In the genomic region with DNA sequence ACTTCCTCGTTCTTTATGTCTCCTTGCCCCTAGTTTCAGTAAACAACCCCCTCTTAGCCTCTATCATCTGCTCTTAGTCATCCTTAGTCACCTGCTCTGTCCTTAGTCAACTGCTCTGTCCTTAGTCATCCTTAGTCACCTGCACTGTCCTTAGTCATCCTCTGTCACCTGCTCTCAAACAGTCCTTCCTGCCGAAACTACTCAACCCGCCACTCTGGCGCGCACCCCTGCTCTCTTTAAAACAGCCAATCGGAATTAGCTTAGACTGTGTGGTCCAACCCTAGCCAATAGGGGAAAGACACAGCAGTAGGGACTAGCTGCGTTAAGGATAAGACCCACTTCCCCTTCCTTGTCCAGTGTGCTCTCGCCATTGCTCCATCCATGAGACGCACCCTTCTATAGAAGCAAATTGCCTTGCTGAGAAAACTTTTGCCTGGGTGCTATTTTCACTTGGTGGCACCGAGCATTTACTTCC, we compare ENCODE assay signal across 12 cellular contexts.
A peak's percentile ranks its signal among the peaks of the same experiment; 100 is the strongest.
DNase-seq lines count a peak whose midpoint lies in the region; ATAC-seq and TF ChIP-seq lines count a peak whose summit lies in the region.
"Had no signal": no experiment of that assay in that cellular context is flagged by ENCODE, and none has a peak within 500 bp of the region (broad histone marks: within the 10 kb centered on the region; RNA-seq: fewer than 3 reads in every experiment).

No MANE protein-coding gene starts in this region.

- H3K4me1 Mint-ChIP-seq in activated CD8-positive, alpha-beta T cell treated with anti-CD3 and anti-CD28 coated beads for 36 hours (ENCODE audit: low read depth), result peaks cover 50% of the 10 kb centered on the region
- peaks cover 23% of the 10 kb centered on the region for H3K4me1 Mint-ChIP-seq in glutamatergic neuron (ENCODE audit: low read depth, unreplicated experiment)
- H3K4me1 Mint-ChIP-seq in stimulated activated naive CD8-positive, alpha-beta T cell treated with anti-CD3 and anti-CD28 coated beads, Interleukin-15, amount 100 ng/mL, for 72 hours, result peaks cover 36% of the 10 kb centered on the region

- TF ChIP-seq CTCF in activated CD8-positive, alpha-beta T cell treated with anti-CD3 and anti-CD28 coated beads for 36 hours (IDR thresholded peaks at IDR 0.05), result no peak
- no peak for TF ChIP-seq CTCF in glutamatergic neuron (IDR thresholded peaks at IDR 0.05; ENCODE audit: partially characterized antibody, unreplicated experiment)

- no peak overlapping the region for H3K4me3 Mint-ChIP-seq in activated CD8-positive, alpha-beta T cell treated with anti-CD3 and anti-CD28 coated beads for 36 hours
- H3K4me3 Mint-ChIP-seq in glutamatergic neuron (ENCODE audit: unreplicated experiment), result no peak overlapping the region
- no peak overlapping the region for H3K4me3 Mint-ChIP-seq in stimulated activated naive CD8-positive, alpha-beta T cell treated with anti-CD3 and anti-CD28 coated beads, Interleukin-15, amount 100 ng/mL, for 72 hours

- intact Hi-C loops in activated CD8-positive, alpha-beta T cell treated with anti-CD3 and anti-CD28 coated beads for 36 hours (cut with micrococcal nuclease), result no loop called here
- intact Hi-C loops in posterior cingulate gyrus (cut with DNase I), result loop anchor here (10.0 kb wide), 1 partner anchor 118 kb away; no protein-coding TSS in a partner anchor

- no peaks in the 10 kb centered on the region for H3K27me3 Mint-ChIP-seq in activated CD8-positive, alpha-beta T cell treated with anti-CD3 and anti-CD28 coated beads for 36 hours
- H3K27me3 Mint-ChIP-seq in glutamatergic neuron (ENCODE audit: unreplicated experiment), result no peaks in the 10 kb centered on the region
- H3K27me3 Mint-ChIP-seq in stimulated activated naive CD8-positive, alpha-beta T cell treated with anti-CD3 and anti-CD28 coated beads, Interleukin-15, amount 100 ng/mL, for 72 hours, result no peaks in the 10 kb centered on the region

- peaks cover 60% of the 10 kb centered on the region for H3K36me3 Mint-ChIP-seq in activated CD8-positive, alpha-beta T cell treated with anti-CD3 and anti-CD28 coated beads for 36 hours (ENCODE audit: low read depth)
- peaks cover 12% of the 10 kb centered on the region for H3K36me3 Mint-ChIP-seq in glutamatergic neuron (ENCODE audit: unreplicated experiment)

- peak overlapping the region; percentile 77 for H3K27ac Mint-ChIP-seq in activated CD8-positive, alpha-beta T cell treated with anti-CD3 and anti-CD28 coated beads for 36 hours
- H3K27ac Mint-ChIP-seq in glutamatergic neuron (ENCODE audit: unreplicated experiment), result peak overlapping the region; percentile 3
- peak overlapping the region; percentile 6 to 20 for H3K27ac Mint-ChIP-seq in stimulated activated naive CD8-positive, alpha-beta T cell treated with anti-CD3 and anti-CD28 coated beads, Interleukin-15, amount 100 ng/mL, for 72 hours

- H3K9me3 Mint-ChIP-seq in activated CD8-positive, alpha-beta T cell treated with anti-CD3 and anti-CD28 coated beads for 36 hours, result peaks cover 19% of the 10 kb centered on the region
- H3K9me3 Mint-ChIP-seq in glutamatergic neuron (ENCODE audit: unreplicated experiment), result peaks cover 6% of the 10 kb centered on the region
- peaks cover 11 to 16% of the 10 kb centered on the region in 2 donors for H3K9me3 Mint-ChIP-seq in stimulated activated naive CD8-positive, alpha-beta T cell treated with anti-CD3 and anti-CD28 coated beads, Interleukin-15, amount 100 ng/mL, for 72 hours

- ATAC-seq in activated CD8-positive, alpha-beta T cell treated with anti-CD3 and anti-CD28 coated beads for 36 hours, result peak; percentile 46
- peak; percentile 59 for ATAC-seq in stimulated activated naive CD8-positive, alpha-beta T cell treated with anti-CD3 and anti-CD28 coated beads, Interleukin-15, amount 100 ng/mL, for 72 hours
- ATAC-seq: mucosa of descending colon had no signal

- peak; percentile 46 for DNase-seq in activated T-cell treated with anti-CD3 and anti-CD28 coated beads for 24 hours (ENCODE audit: low read depth)
- no peak for DNase-seq in activated T-cell treated with anti-CD3 and anti-CD28 coated beads, Interleukin-2, amount 50 U/mL, for 1 hour
- DNase-seq in activated CD8-positive, alpha-beta T cell treated with anti-CD3 and anti-CD28 coated beads for 36 hours, result peak; percentile 73
- no peak for DNase-seq in glutamatergic neuron
- peak in 1 of 2 donors; percentile 48 for DNase-seq in stimulated activated naive CD8-positive, alpha-beta T cell treated with anti-CD3 and anti-CD28 coated beads, Interleukin-15, amount 100 ng/mL, for 72 hours
- DNase-seq in HUDEP-2 (lab: John Stamatoyannopoulos, UW; ENCODE audit: unreplicated experiment in 76 of 76), result no peak
- no peak for DNase-seq in NCI-H2171 (lab: John Stamatoyannopoulos, UW)
- DNase-seq in posterior cingulate gyrus, result no peak
- DNase-seq: foreskin melanocyte, mucosa of descending colon, NCI-H524 treated with DMSO at 0.1 percent for 48 hours, transverse colon had no signal

- CTCF ChIA-PET in activated CD8-positive, alpha-beta T cell treated with anti-CD3 and anti-CD28 coated beads for 36 hours (lab: Charles Lee), result interaction anchor here (0.6 kb wide), 1 partner anchor 25 kb away, joined by 3 read pairs; no protein-coding TSS in a partner anchor

- POLR2A ChIA-PET in activated CD8-positive, alpha-beta T cell treated with anti-CD3 and anti-CD28 coated beads for 36 hours (lab: Charles Lee), result interaction anchor here (0.6 to 2.8 kb wide), 14 partner anchors 10 to 393 kb away, joined by 3 to 9 read pairs (median 4); partner anchors contain the start of gene CASP8AP2

Comparison
In these comparisons a context has a peak if more than half of its experiments do, and no peak if none do; other contexts are left out.
1. DNase-seq: peak in activated T-cell treated with anti-CD3 and anti-CD28 coated beads for 24 hours (single experiment) and activated CD8-positive, alpha-beta T cell treated with anti-CD3 and anti-CD28 coated beads for 36 hours (single experiment); none in activated T-cell treated with anti-CD3 and anti-CD28 coated beads, Interleukin-2, amount 50 U/mL, for 1 hour (single experiment), glutamatergic neuron (single experiment), HUDEP-2 (0 of 76), NCI-H2171 (single experiment) and posterior cingulate gyrus (0 of 10).
2. H3K27ac Mint-ChIP-seq: peak in every context shown above with its lines; median percentile 77 in activated CD8-positive, alpha-beta T cell treated with anti-CD3 and anti-CD28 coated beads for 36 hours; 13 in stimulated activated naive CD8-positive, alpha-beta T cell treated with anti-CD3 and anti-CD28 coated beads, Interleukin-15, amount 100 ng/mL, for 72 hours; 3 in glutamatergic neuron.